In the genomic region with DNA sequence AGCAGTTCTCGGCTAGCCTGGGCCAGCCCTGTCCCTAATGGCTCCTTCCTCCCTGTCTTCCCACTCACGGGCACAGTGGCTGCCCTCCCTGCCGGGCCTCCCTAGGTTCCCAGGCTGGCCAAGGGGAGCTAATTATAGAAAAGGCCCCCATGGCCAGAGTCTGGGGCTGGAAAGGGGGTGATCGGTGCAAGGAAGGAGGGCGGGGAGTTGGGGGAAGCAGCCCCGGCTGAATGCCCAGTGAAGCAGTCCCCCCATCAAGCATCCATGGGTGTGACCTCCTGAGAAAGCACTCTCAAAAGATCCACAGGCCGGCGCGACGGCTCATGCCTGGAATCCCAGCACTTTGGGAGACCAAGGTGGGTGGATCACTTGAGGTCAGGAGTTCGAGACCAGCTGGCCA, we compare ENCODE assay signal across 13 cellular contexts. TPM values are rescaled to one million over a fixed set of nuclear protein-coding genes. Genes with fewer than 3 reads are reported as not detected.
DNase-seq lines count a peak whose midpoint lies in the region; ATAC-seq and TF ChIP-seq lines count a peak whose summit lies in the region.
"Had no signal": no experiment of that assay in that cellular context is flagged by ENCODE, and none has a peak within 500 bp of the region (broad histone marks: within the 10 kb centered on the region; RNA-seq: fewer than 3 reads in every experiment).

No MANE protein-coding gene starts in this region.

- no peaks in the 10 kb centered on the region for H3K27me3 Mint-ChIP-seq in dendritic cell treated with granulocyte-macrophage colony-stimulating factor and Interleukin-4, amounts not matched to agents 40 ng/mL and 50 ng/mL, for 4 days
- no peaks in the 10 kb centered on the region for H3K27me3 Mint-ChIP-seq in T-cell

- POLR2A ChIA-PET in T-cell (lab: Charles Lee): no interaction called here

- H3K9me3 Mint-ChIP-seq in dendritic cell treated with granulocyte-macrophage colony-stimulating factor and Interleukin-4, amounts not matched to agents 40 ng/mL and 50 ng/mL, for 4 days: no peaks in the 10 kb centered on the region
- no peaks in the 10 kb centered on the region for H3K9me3 Mint-ChIP-seq in T-cell
- H3K9me3 Mint-ChIP-seq: CD8-positive, alpha-beta memory T cell; HFFc6 had no signal

- H4K20me1 ChIP-seq in BLaER1 (no peaks in the 10 kb centered on the region), Loucy (ENCODE audit: insufficient read depth, low read length, poor library complexity, severe bottlenecking) (no peaks in the 10 kb centered on the region)
- H4K20me1 ChIP-seq in BLaER1 treated with 17β-estradiol and CSF1 and Interleukin-3, amounts not matched to agents 10 nM and 100 nM: no peaks in the 10 kb centered on the region

- H3K36me3 ChIP-seq in BLaER1 (no peaks in the 10 kb centered on the region), Loucy (ENCODE audit: insufficient read depth, low read length) (peaks cover 37% of the 10 kb centered on the region; the same call in 1 of the 2 replicates), upper lobe of right lung (no peaks in the 10 kb centered on the region)
- peaks cover 0 to 16% (median 4%) of the 10 kb centered on the region in 11 experiments; a peak in 7 of 22 replicates for H3K36me3 ChIP-seq in BLaER1 treated with 17β-estradiol and CSF1 and Interleukin-3, amounts not matched to agents 10 nM and 100 nM
- H3K36me3 ChIP-seq: BE2C had no signal

- intact Hi-C loops in dendritic cell treated with granulocyte-macrophage colony-stimulating factor and Interleukin-4, amounts not matched to agents 40 ng/mL and 50 ng/mL, for 4 days (cut with micrococcal nuclease): no loop called here
- intact Hi-C loops in upper lobe of right lung (cut with DNase I): no loop called here

- H3K9me3 ChIP-seq in BLaER1: no peaks in the 10 kb centered on the region
- no peaks in the 10 kb centered on the region for H3K9me3 ChIP-seq in BLaER1 treated with 17β-estradiol and CSF1 and Interleukin-3, amounts not matched to agents 10 nM and 100 nM (replicated peaks in 1 of 11)
- H3K9me3 ChIP-seq in Loucy (ENCODE audit: insufficient read depth, low read depth, low read length): no peaks in the 10 kb centered on the region
- H3K9me3 ChIP-seq in upper lobe of right lung: no peaks in the 10 kb centered on the region
- H3K9me3 ChIP-seq: A549, BE2C had no signal

- peaks cover 6% of the 10 kb centered on the region for H3K36me3 Mint-ChIP-seq in dendritic cell treated with granulocyte-macrophage colony-stimulating factor and Interleukin-4, amounts not matched to agents 40 ng/mL and 50 ng/mL, for 4 days (ENCODE audit: low read depth)
- H3K36me3 Mint-ChIP-seq in T-cell: no peaks in the 10 kb centered on the region

- H3K27ac ChIP-seq in BLaER1 (peak overlapping the region; percentile 76; the same call in 1 of the 2 replicates), upper lobe of right lung (no peak overlapping the region)
- peak overlapping the region; percentile 63 to 86 (median 80); a peak in 20 of 22 replicates for H3K27ac ChIP-seq in BLaER1 treated with 17β-estradiol and CSF1 and Interleukin-3, amounts not matched to agents 10 nM and 100 nM
- H3K27ac ChIP-seq: A549 had no signal

- H3K9ac ChIP-seq in BLaER1 (no peak overlapping the region), Loucy (ENCODE audit: low read depth, low read length, poor library complexity, severe bottlenecking) (peak overlapping the region; percentile 73)
- H3K9ac ChIP-seq in BLaER1 treated with 17β-estradiol and CSF1 and Interleukin-3, amounts not matched to agents 10 nM and 100 nM: peak overlapping the region; percentile 69 to 78 (median 72); a peak in 14 of 22 replicates

- peaks cover 35% of the 10 kb centered on the region for H3K4me1 Mint-ChIP-seq in dendritic cell treated with granulocyte-macrophage colony-stimulating factor and Interleukin-4, amounts not matched to agents 40 ng/mL and 50 ng/mL, for 4 days (ENCODE audit: low read depth)
- H3K4me1 Mint-ChIP-seq in T-cell: peaks cover 0 to 6% (median 0%) of the 10 kb centered on the region in 3 donors
- H3K4me1 Mint-ChIP-seq: CD8-positive, alpha-beta memory T cell had no signal

- H3K4me2 ChIP-seq in BLaER1 (peak overlapping the region; percentile 91), Loucy (ENCODE audit: low read depth, low read length, poor library complexity, severe bottlenecking) (no peak overlapping the region)
- H3K4me2 ChIP-seq in BLaER1 treated with 17β-estradiol and CSF1 and Interleukin-3, amounts not matched to agents 10 nM and 100 nM: peak overlapping the region; percentile 86 to 97 (median 91)
- H3K4me2 ChIP-seq: A549 had no signal

- DNase-seq in upper lobe of right lung (no peak), T-helper 1 cell (no peak), T-cell (no peak)
- DNase-seq: BE2C; CD8-positive, alpha-beta memory T cell; DMS 273 treated with DMSO at 0.1 percent for 48 hours; HCEC 1CT; HFFc6 had no signal

- H3K4me3 Mint-ChIP-seq in dendritic cell treated with granulocyte-macrophage colony-stimulating factor and Interleukin-4, amounts not matched to agents 40 ng/mL and 50 ng/mL, for 4 days: no peak overlapping the region
- no peak overlapping the region for H3K4me3 Mint-ChIP-seq in T-cell
- H3K4me3 Mint-ChIP-seq: CD8-positive, alpha-beta memory T cell; HFFc6 had no signal

- H3F3A ChIP-seq in Loucy (ENCODE audit: low read depth): no peaks in the 10 kb centered on the region

- H2AFZ ChIP-seq in Loucy (ENCODE audit: low read length): no peak overlapping the region

- CTCF ChIA-PET in T-cell (lab: Charles Lee): no interaction called here

- H3K4me1 ChIP-seq in BLaER1: peaks cover 100% of the 10 kb centered on the region
- H3K4me1 ChIP-seq in BLaER1 treated with 17β-estradiol and CSF1 and Interleukin-3, amounts not matched to agents 10 nM and 100 nM: peaks cover 95 to 100% (median 100%) of the 10 kb centered on the region in 10 experiments
- peaks cover 58% of the 10 kb centered on the region for H3K4me1 ChIP-seq in Loucy (ENCODE audit: insufficient read depth, low read length, poor library complexity, severe bottlenecking)
- H3K4me1 ChIP-seq in upper lobe of right lung: peaks cover 11% of the 10 kb centered on the region

- H3K9me2 ChIP-seq in Loucy (replicated peaks; ENCODE audit: low read depth, low read length): no peaks in the 10 kb centered on the region

- ATAC-seq in upper lobe of right lung (no peak), T-cell (replicated peaks in 1 of 4) (no peak)
- ATAC-seq: A549 had no signal

- H3K27me3 ChIP-seq in BLaER1: no peaks in the 10 kb centered on the region
- H3K27me3 ChIP-seq in BLaER1 treated with 17β-estradiol and CSF1 and Interleukin-3, amounts not matched to agents 10 nM and 100 nM: no peaks in the 10 kb centered on the region
- no peaks in the 10 kb centered on the region for H3K27me3 ChIP-seq in Loucy (ENCODE audit: insufficient read depth, low read length, poor library complexity, severe bottlenecking)
- H3K27me3 ChIP-seq in upper lobe of right lung: no peaks in the 10 kb centered on the region
- H3K27me3 ChIP-seq: BE2C had no signal

- no peak overlapping the region for H3K4me3 ChIP-seq in BLaER1
- H3K4me3 ChIP-seq in BLaER1 treated with 17β-estradiol and CSF1 and Interleukin-3, amounts not matched to agents 10 nM and 100 nM: 0 out of 20 replicates have a peak overlapping the region, but pooled peaks of 2 of the 10 experiments have one; percentile 4 to 37
- H3K4me3 ChIP-seq in Loucy (ENCODE audit: low read length, poor library complexity, severe bottlenecking): no peak overlapping the region
- no peak overlapping the region for H3K4me3 ChIP-seq in upper lobe of right lung
- H3K4me3 ChIP-seq: A549 had no signal

- peak overlapping the region; percentile 78 for H3K27ac Mint-ChIP-seq in dendritic cell treated with granulocyte-macrophage colony-stimulating factor and Interleukin-4, amounts not matched to agents 40 ng/mL and 50 ng/mL, for 4 days
- H3K27ac Mint-ChIP-seq in T-cell: no peak overlapping the region
- H3K27ac Mint-ChIP-seq: CD8-positive, alpha-beta memory T cell; HFFc6 had no signal

- TF ChIP-seq CTCF in Loucy (conservative IDR thresholded peaks at IDR 0.05; ENCODE audit: low read length) (no peak), upper lobe of right lung (IDR thresholded peaks at IDR 0.05) (no peak)

- H3K79me2 ChIP-seq in Loucy (ENCODE audit: insufficient read depth, low read length): peaks cover 9% of the 10 kb centered on the region; the same call in 1 of the 2 replicates

RNA-seq across cellular contexts. Expression of a gene that starts 54.9 kb away (rescaled TPM):
- total RNA-seq in upper lobe of right lung (10.3 TPM), T-cell (1 to 10 TPM; 2.8 to 6.4 (median 4.9) TPM)
- total RNA-seq: HFFc6 had no signal
